Comparison of ENCODE assay signal across 21 cellular contexts in the genomic region with DNA sequence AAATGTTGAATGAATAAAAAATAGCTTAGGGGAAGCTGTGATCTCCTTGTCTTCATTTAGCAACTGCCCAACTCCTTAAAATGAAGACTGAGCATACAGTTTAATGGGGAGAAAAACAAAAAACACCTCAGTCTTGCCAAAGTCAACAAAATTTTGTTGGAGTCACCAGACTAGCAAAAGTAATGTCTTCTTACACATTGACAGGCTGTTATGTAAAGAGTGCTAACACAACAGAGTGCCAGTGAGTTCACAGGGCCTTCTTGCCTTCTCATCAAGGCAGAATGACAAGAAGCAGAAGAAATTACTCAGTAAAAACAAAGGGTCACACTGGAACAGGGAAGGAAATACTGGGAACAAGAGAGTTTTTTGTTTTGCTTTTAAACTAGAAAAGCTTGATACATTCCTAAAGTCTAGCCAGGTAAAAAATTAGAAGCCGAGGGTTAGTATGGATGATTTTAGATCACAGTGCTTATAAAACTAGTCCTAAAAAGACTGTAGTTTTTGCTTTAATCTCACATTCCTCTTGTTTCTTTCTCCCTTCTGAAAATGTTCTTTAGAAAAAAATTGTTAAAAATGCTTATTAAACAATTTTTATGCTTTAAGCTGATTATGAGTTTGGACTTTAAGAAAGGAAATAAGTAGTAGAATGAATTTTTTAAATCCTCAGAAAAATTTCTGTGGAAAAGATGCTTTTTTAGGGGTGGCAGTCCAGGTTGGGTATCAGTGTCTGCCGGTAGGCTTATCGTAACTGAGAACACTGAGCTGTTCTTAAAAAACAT. TPM values are rescaled to one million over a fixed set of nuclear protein-coding genes. Genes with fewer than 3 reads are reported as not detected.
DNase-seq lines count a peak whose midpoint lies in the region; ATAC-seq, FAIRE-seq and TF ChIP-seq lines count a peak whose summit lies in the region.
"Had no signal": no experiment of that assay in that cellular context is flagged by ENCODE, and none has a peak within 500 bp of the region (broad histone marks: within the 10 kb centered on the region; RNA-seq: fewer than 3 reads in every experiment).

No MANE protein-coding gene starts in this region.

- no peaks in the 10 kb centered on the region for H4K20me1 ChIP-seq in HepG2 (ENCODE audit: insufficient read depth, low read length)

- H3K27ac Mint-ChIP-seq in chondrocyte (ENCODE audit: unreplicated experiment) (peak overlapping the region; percentile 64), nephron (peak overlapping the region; percentile 76 to 86 (median 78))
- no peak overlapping the region for H3K27ac Mint-ChIP-seq in naive thymus-derived CD8-positive, alpha-beta T cell
- H3K27ac Mint-ChIP-seq: CD4-positive, alpha-beta T cell; HFFc6 had no signal

- H3K9me3 Mint-ChIP-seq in chondrocyte (ENCODE audit: low read depth) (peaks cover 4% of the 10 kb centered on the region), nephron (peaks cover 11% of the 10 kb centered on the region)
- peaks cover 0 to 4% (median 0%) of the 10 kb centered on the region in 9 donors for H3K9me3 Mint-ChIP-seq in naive thymus-derived CD8-positive, alpha-beta T cell
- H3K9me3 Mint-ChIP-seq: HFFc6 had no signal

- H3K27me3 ChIP-seq in HepG2 (ENCODE audit: control insufficient read depth in 1 of 2, insufficient read depth in 2 of 2, low read length in 2 of 2) (no peaks in the 10 kb centered on the region), right lobe of liver (no peaks in the 10 kb centered on the region), thyroid gland (no peaks in the 10 kb centered on the region), brain microvascular endothelial cell (replicated peaks) (no peaks in the 10 kb centered on the region)

- no peak overlapping the region for H3K4me2 ChIP-seq in HepG2 (ENCODE audit: low read depth, low read length)
- H3K4me2 ChIP-seq: A549 had no signal

- H3K4me1 ChIP-seq in HepG2 (ENCODE audit: insufficient read depth, low read length) (peaks cover 56% of the 10 kb centered on the region), right lobe of liver (no peaks in the 10 kb centered on the region), thyroid gland (peaks cover 62 to 71% of the 10 kb centered on the region in 2 donors)
- H3K4me1 ChIP-seq: A549, Caco-2 had no signal

- TF ChIP-seq EP300 in HepG2 (IDR thresholded peaks at IDR 0.05; ENCODE audit: low read depth in 2 of 2, low read length in 2 of 2) (no peak), HepG2 (CRISPR knock-in tag; IDR thresholded peaks at IDR 0.05; ENCODE audit: borderline replicate concordance) (no peak)

- no peak for DNase-seq in HepG2 (ENCODE audit: low spot score)
- no peak for DNase-seq in right lobe of liver
- no peak for DNase-seq in chondrocyte (ENCODE audit: low spot score)
- peak; percentile 26 to 35 for DNase-seq in thyroid gland
- no peak for DNase-seq in brain microvascular endothelial cell
- no peak for DNase-seq in naive thymus-derived CD8-positive, alpha-beta T cell
- DNase-seq: Caco-2; CD4-positive, alpha-beta T cell; HFFc6; Karpas-422; NCI-H1092 treated with DMSO at 0.1 percent for 48 hours; NCI-H146; NCI-H2081; NCI-H446 treated with DMSO at 0.1 percent for 48 hours; Right ventricle myocardium superior had no signal

- POLR2A ChIA-PET in HepG2 (lab: Yijun Ruan, JAX), result interaction anchor here (1.1 kb wide), 2 partner anchors 38 to 39 kb away, joined by 3 to 4 read pairs; a partner anchor contains a TSS
- POLR2A ChIA-PET in naive thymus-derived CD8-positive, alpha-beta T cell (lab: Charles Lee), result no interaction called here

- in situ Hi-C loops in HepG2 (cut with HindIII; ENCODE audit: extremely low pct_ligation_motif_present, low pct_unique_long_range_greater_than_20kb) (no loop called here), brain microvascular endothelial cell (cut with HindIII; ENCODE audit: low pct_ligation_motif_present, low sequenced_read_pairs) (no loop called here)

- TF ChIP-seq POLR2A in HepG2 (IDR thresholded peaks at IDR 0.05; ENCODE audit: insufficient read depth in 1 of 2, low read depth in 2 of 2, low read length in 2 of 2) (no peak), right lobe of liver (IDR thresholded peaks at IDR 0.05) (no peak), thyroid gland (IDR thresholded peaks at IDR 0.05) (peak in 1 of 2 donors; percentile 42)

- WGBS in HepG2 (ENCODE audit: low lambda C conversion rate), result 99% methylated on average over 3 of the region's 3 CpGs
- 82% methylated on average over 3 of the region's 3 CpGs for WGBS in right lobe of liver (ENCODE audit: insufficient coverage, low coverage, low lambda C conversion rate, missing lambda C conversion rate)
- WGBS in thyroid gland, 2 donors, result 39 to 41% methylated on average over 3 of the region's 3 CpGs

- intact Hi-C loops in HepG2 (cut with micrococcal nuclease; ENCODE audit: unreplicated experiment) (loop anchor here (5.0 kb wide), 1 partner anchor 39 kb away; a partner anchor contains a TSS), right lobe of liver (cut with DNase I) (no loop called here), thyroid gland (cut with DNase I) (no loop called here)

- no TSS peak for BruUV-seq in HepG2 (replicated peaks; lab: Mats Ljungman, UMichigan)

- no peak for ATAC-seq in HepG2
- no peak for ATAC-seq in right lobe of liver
- no peak for ATAC-seq in GM18858 (IDR thresholded peaks at IDR 0.05; ENCODE audit: unreplicated experiment)
- ATAC-seq in naive thymus-derived CD8-positive, alpha-beta T cell, result no peak
- ATAC-seq: A549 had no signal

- H3K4me3 Mint-ChIP-seq in chondrocyte (ENCODE audit: unreplicated experiment), result no peak overlapping the region
- no peak overlapping the region for H3K4me3 Mint-ChIP-seq in nephron
- no peak overlapping the region for H3K4me3 Mint-ChIP-seq in naive thymus-derived CD8-positive, alpha-beta T cell
- H3K4me3 Mint-ChIP-seq: CD4-positive, alpha-beta T cell; HFFc6 had no signal

- no peak for TF ChIP-seq CTCF in HepG2 (CRISPR knock-in tag; IDR thresholded peaks at IDR 0.05)
- no peak for TF ChIP-seq CTCF in right lobe of liver (IDR thresholded peaks at IDR 0.05)
- TF ChIP-seq CTCF in chondrocyte (IDR thresholded peaks at IDR 0.05), result no peak
- TF ChIP-seq CTCF in nephron (IDR thresholded peaks at IDR 0.05; ENCODE audit: unreplicated experiment in 3 of 3), result no peak
- no peak for TF ChIP-seq CTCF in thyroid gland (IDR thresholded peaks at IDR 0.05)
- TF ChIP-seq CTCF in brain microvascular endothelial cell (IDR thresholded peaks at IDR 0.05; ENCODE audit: low read depth, low read length, missing control alignments), result no peak

- no peak overlapping the region for H2AFZ ChIP-seq in HepG2 (ENCODE audit: low read length)

- no peaks in the 10 kb centered on the region for H3K36me3 Mint-ChIP-seq in chondrocyte (ENCODE audit: low read depth)
- peaks cover 5% of the 10 kb centered on the region for H3K36me3 Mint-ChIP-seq in nephron (ENCODE audit: low read depth)
- H3K36me3 Mint-ChIP-seq in naive thymus-derived CD8-positive, alpha-beta T cell, result no peaks in the 10 kb centered on the region

- H3K27ac ChIP-seq in HepG2 (ENCODE audit: extremely low read length, insufficient read depth, low read length), result no peak overlapping the region
- H3K27ac ChIP-seq in right lobe of liver, result no peak overlapping the region
- H3K27ac ChIP-seq in thyroid gland, result peak overlapping the region; percentile 85 to 97 (median 90)
- no peak overlapping the region for H3K27ac ChIP-seq in brain microvascular endothelial cell
- H3K27ac ChIP-seq: A549 had no signal

- H3K4me3 ChIP-seq in HepG2 (replicated peaks in 1 of 3; ENCODE audit: insufficient read depth in 1 of 3, low read depth in 2 of 3, low read length in 3 of 3) (no peak overlapping the region), right lobe of liver (no peak overlapping the region), thyroid gland (replicated peaks in 1 of 3) (no peak overlapping the region), brain microvascular endothelial cell (ENCODE audit: low read depth, low read length) (no peak overlapping the region)
- H3K4me3 ChIP-seq: A549 had no signal

- CTCF ChIA-PET in HepG2 (lab: Yijun Ruan, JAX; ENCODE audit: low intra/inter-chr PET ratio, low total read pairs), result no interaction called here

- H3K4me1 Mint-ChIP-seq in chondrocyte (ENCODE audit: low read depth) (peaks cover 21% of the 10 kb centered on the region), nephron (peaks cover 32% of the 10 kb centered on the region)
- H3K4me1 Mint-ChIP-seq in naive thymus-derived CD8-positive, alpha-beta T cell, result no peaks in the 10 kb centered on the region

- H3K9me3 ChIP-seq in HepG2 (ENCODE audit: low read length), result no peaks in the 10 kb centered on the region
- no peaks in the 10 kb centered on the region for H3K9me3 ChIP-seq in right lobe of liver
- no peaks in the 10 kb centered on the region for H3K9me3 ChIP-seq in thyroid gland
- H3K9me3 ChIP-seq: A549, Caco-2 had no signal

- no peaks in the 10 kb centered on the region for H3K79me2 ChIP-seq in HepG2 (ENCODE audit: insufficient read depth, low read length)

- H3K27me3 Mint-ChIP-seq in chondrocyte (ENCODE audit: low read depth) (no peaks in the 10 kb centered on the region), nephron (ENCODE audit: low read depth) (peaks cover 4% of the 10 kb centered on the region)
- peaks cover 0 to 5% (median 0%) of the 10 kb centered on the region in 5 donors for H3K27me3 Mint-ChIP-seq in naive thymus-derived CD8-positive, alpha-beta T cell
- H3K27me3 Mint-ChIP-seq: CD4-positive, alpha-beta T cell had no signal

- FAIRE-seq in HepG2 (lab: Jason Lieb, UNC), result no peak
- FAIRE-seq: A549, GM12891, GM18507, H54 had no signal

- no peak overlapping the region for H3K9ac ChIP-seq in HepG2 (ENCODE audit: insufficient read depth, low read depth, low read length)

- H3K36me3 ChIP-seq in HepG2 (replicated peaks in 1 of 2; ENCODE audit: control insufficient read depth in 1 of 2, insufficient read depth in 2 of 2, low read length in 2 of 2) (no peaks in the 10 kb centered on the region), right lobe of liver (no peaks in the 10 kb centered on the region), thyroid gland (no peaks in the 10 kb centered on the region), brain microvascular endothelial cell (replicated peaks) (no peaks in the 10 kb centered on the region)

- no peak for TF ChIP-seq RAD21 in HepG2 (CRISPR knock-in tag; IDR thresholded peaks at IDR 0.05)

RNA-seq across cellular contexts. Expression of a gene that starts 38.7 kb away (rescaled TPM):
- total RNA-seq in HepG2 (2016; rRNA removed; fragmentation: Illumina TruSeq; extraction: Trizol), result 22.5 and 31.6 TPM in 2 replicates
- total RNA-seq in HepG2 (2016; cell fraction: cytosol; rRNA removed; fragmentation: Illumina TruSeq; extraction: Trizol; ENCODE audit: low read depth), result 13.7 and 14.5 TPM in 2 replicates
- 20.9 and 28.4 TPM in 2 replicates for total RNA-seq in HepG2 (2016; cell fraction: insoluble cytoplasmic fraction; rRNA removed; fragmentation: Illumina TruSeq; extraction: Trizol)
- total RNA-seq in HepG2 (2016; cell fraction: membrane; rRNA removed; fragmentation: Illumina TruSeq; extraction: Trizol), result 9.1 and 9.7 TPM in 2 replicates
- 116 and 129 TPM in 2 replicates for total RNA-seq in HepG2 (2016; cell fraction: nucleus; rRNA removed; fragmentation: Illumina TruSeq; extraction: Trizol)
- polyA plus RNA-seq in HepG2 (2011; rRNA removed), result 18.8 and 22.5 TPM in 2 replicates
- 13.1 TPM in 2 replicates for polyA plus RNA-seq in HepG2 (2011; cell fraction: cytosol; rRNA removed)
- polyA plus RNA-seq in HepG2 (2011; cell fraction: nucleus; rRNA removed), result 50.1 and 57.4 TPM in 2 replicates
- polyA plus RNA-seq in HepG2 (2012), result 18.9 and 20.0 TPM in 2 replicates
- polyA plus RNA-seq in HepG2 (2016; cell fraction: cytosol; fragmentation: Illumina TruSeq; extraction: Trizol; ENCODE audit: low read depth), result 0.77 and 0.84 TPM in 2 replicates
- polyA plus RNA-seq in HepG2 (2016; cell fraction: insoluble cytoplasmic fraction; fragmentation: Illumina TruSeq; extraction: Trizol; ENCODE audit: low read depth), result 9.4 and 9.7 TPM in 2 replicates
- polyA plus RNA-seq in HepG2 (2016; cell fraction: membrane; fragmentation: Illumina TruSeq; extraction: Trizol; ENCODE audit: low read depth), result 1.5 and 1.6 TPM in 2 replicates
- 38.0 and 42.4 TPM in 2 replicates for polyA plus RNA-seq in HepG2 (2016; cell fraction: nucleus; fragmentation: Illumina TruSeq; extraction: Trizol; ENCODE audit: insufficient read depth, low read depth)
- 6.5 and 171 TPM in 2 replicates for polyA minus RNA-seq in HepG2 (2011; rRNA and poly(A)+ RNA removed; ENCODE audit: low replicate concordance)
- polyA minus RNA-seq in HepG2 (2011; cell fraction: cytosol; rRNA and poly(A)+ RNA removed), result 48.0 and 59.8 TPM in 2 replicates
- 160 and 208 TPM in 2 replicates for polyA minus RNA-seq in HepG2 (2011; cell fraction: nucleus; rRNA and poly(A)+ RNA removed)
- 1 to 10 TPM in 1 of 6 experiments, under 1 TPM in 5; 0.12 to 1.5 (median 0.45) TPM for total RNA-seq in right lobe of liver
- total RNA-seq in chondrocyte, result 6.8 to 18.9 TPM (median 18.0 TPM) in 3 replicates
- total RNA-seq in thyroid gland, result 10 to 100 TPM; 25.4 to 42.3 (median 31.7) TPM
- not detected for total RNA-seq in naive thymus-derived CD8-positive, alpha-beta T cell
- under 1 TPM in 2 of 3 donors, not detected in 1; 0.02 to 0.06 TPM for polyA plus RNA-seq in naive thymus-derived CD8-positive, alpha-beta T cell
- total RNA-seq: CD4-positive, alpha-beta T cell had no signal

Comparison
In these comparisons a context has a peak if more than half of its experiments do, and no peak if none do; other contexts are left out.
1. DNase-seq: peak in thyroid gland (2 of 2); none in HepG2 (single experiment), right lobe of liver (0 of 3), chondrocyte (single experiment), brain microvascular endothelial cell (single experiment) and naive thymus-derived CD8-positive, alpha-beta T cell (0 of 10).
2. H3K27ac ChIP-seq: peak in thyroid gland (3 of 3); none in HepG2 (single experiment), right lobe of liver (0 of 3) and brain microvascular endothelial cell (single experiment).
3. H3K27ac Mint-ChIP-seq: peak in chondrocyte (single experiment) and nephron (3 of 3); none in naive thymus-derived CD8-positive, alpha-beta T cell (0 of 10).